ENCODE assay signal across 1 cellular context in genomic region chr3:4979401-4980228, GRCh38.
TF ChIP-seq lines count a peak whose summit lies in the region.

TSS of gene BHLHE40 (plus strand) at chr3:4979437. CDS start at chr3:4979719, 282 bp downstream.

TF ChIP-seq in K562, 482 proteins besides CTCF, POLR2A, EP300 and RAD21 (continued from another document and continues in another):
- TF ChIP-seq, protein P1, sequence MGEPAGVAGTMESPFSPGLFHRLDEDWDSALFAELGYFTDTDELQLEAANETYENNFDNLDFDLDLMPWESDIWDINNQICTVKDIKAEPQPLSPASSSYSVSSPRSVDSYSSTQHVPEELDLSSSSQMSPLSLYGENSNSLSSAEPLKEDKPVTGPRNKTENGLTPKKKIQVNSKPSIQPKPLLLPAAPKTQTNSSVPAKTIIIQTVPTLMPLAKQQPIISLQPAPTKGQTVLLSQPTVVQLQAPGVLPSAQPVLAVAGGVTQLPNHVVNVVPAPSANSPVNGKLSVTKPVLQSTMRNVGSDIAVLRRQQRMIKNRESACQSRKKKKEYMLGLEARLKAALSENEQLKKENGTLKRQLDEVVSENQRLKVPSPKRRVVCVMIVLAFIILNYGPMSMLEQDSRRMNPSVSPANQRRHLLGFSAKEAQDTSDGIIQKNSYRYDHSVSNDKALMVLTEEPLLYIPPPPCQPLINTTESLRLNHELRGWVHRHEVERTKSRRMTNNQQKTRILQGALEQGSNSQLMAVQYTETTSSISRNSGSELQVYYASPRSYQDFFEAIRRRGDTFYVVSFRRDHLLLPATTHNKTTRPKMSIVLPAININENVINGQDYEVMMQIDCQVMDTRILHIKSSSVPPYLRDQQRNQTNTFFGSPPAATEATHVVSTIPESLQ (CRISPR knock-in tag; IDR thresholded peaks at IDR 0.05): peak; percentile 26; the same call in 1 of the 2 replicates
- TF ChIP-seq TBL1XR1 (IDR thresholded peaks at IDR 0.05; ENCODE audit: low read length in 2 of 2) (no peak; a peak in 1 of 4 replicates), ZNF274 (IDR thresholded peaks at IDR 0.05; ENCODE audit: borderline replicate concordance, low read depth, low read length) (no peak), GTF2A2 (tag; IDR thresholded peaks at IDR 0.05) (no peak), HEY1 (CRISPR knock-in tag; IDR thresholded peaks at IDR 0.05; ENCODE audit: borderline replicate concordance) (no peak), NCOA6 (IDR thresholded peaks at IDR 0.05) (no peak), ZNF445 (CRISPR knock-in tag; IDR thresholded peaks at IDR 0.05; ENCODE audit: low read depth) (no peak), BRF2 (IDR thresholded peaks at IDR 0.05; ENCODE audit: borderline replicate concordance, insufficient read depth, insufficient read length) (no peak), ZNF584 (CRISPR knock-in tag; IDR thresholded peaks at IDR 0.05; ENCODE audit: low read depth) (no peak), ZNF253 (CRISPR knock-in tag; conservative IDR thresholded peaks at IDR 0.05) (no peak), CBX8 (IDR thresholded peaks at IDR 0.05; ENCODE audit: borderline replicate concordance, extremely low read depth, low read depth, low read length, poor library complexity, severe bottlenecking) (no peak), CEBPG (CRISPR knock-in tag; IDR thresholded peaks at IDR 0.05) (no peak), CEBPG (tag; conservative IDR thresholded peaks at IDR 0.05 in 1 of 2, IDR thresholded peaks at IDR 0.05 in 1 of 2) (no peak), SIN3B (IDR thresholded peaks at IDR 0.05; ENCODE audit: low read depth) (no peak), CBFA2T3 (IDR thresholded peaks at IDR 0.05) (no peak), TCFL5 (CRISPR knock-in tag; conservative IDR thresholded peaks at IDR 0.05) (no peak), MAFG (tag; conservative IDR thresholded peaks at IDR 0.05) (no peak), SMARCA4 (IDR thresholded peaks at IDR 0.05) (no peak), ZNF766 (CRISPR knock-in tag; conservative IDR thresholded peaks at IDR 0.05) (no peak), SLC30A9 (CRISPR knock-in tag; IDR thresholded peaks at IDR 0.05) (no peak), MEF2D (tag; conservative IDR thresholded peaks at IDR 0.05; ENCODE audit: low read depth) (no peak), ZBTB12 (CRISPR knock-in tag; IDR thresholded peaks at IDR 0.05) (no peak), FOXA1 (IDR thresholded peaks at IDR 0.05; ENCODE audit: borderline replicate concordance) (no peak), EP400 (IDR thresholded peaks at IDR 0.05) (no peak), PTTG1 (tag; IDR thresholded peaks at IDR 0.05; ENCODE audit: low read depth) (no peak), HOXB6 (CRISPR knock-in tag; IDR thresholded peaks at IDR 0.05; ENCODE audit: borderline replicate concordance) (no peak), NR4A1 (CRISPR knock-in tag; IDR thresholded peaks at IDR 0.05) (no peak), NR4A1 (tag; IDR thresholded peaks at IDR 0.05) (no peak), ZNF354B (CRISPR knock-in tag; IDR thresholded peaks at IDR 0.05) (no peak), ZNF79 (CRISPR knock-in tag; IDR thresholded peaks at IDR 0.05; ENCODE audit: low read depth) (no peak), ETS2 (tag; IDR thresholded peaks at IDR 0.05; ENCODE audit: borderline replicate concordance, poor library complexity, severe bottlenecking) (no peak), POLR2G (IDR thresholded peaks at IDR 0.05; ENCODE audit: low read depth, low read length) (peak; percentile 80), ZNF140 (CRISPR knock-in tag; IDR thresholded peaks at IDR 0.05) (no peak), SAP30 (IDR thresholded peaks at IDR 0.05; ENCODE audit: borderline replicate concordance, insufficient read depth, low read depth, low read length, poor library complexity, severe bottlenecking) (peak; percentile 79), WHSC1 (IDR thresholded peaks at IDR 0.05; ENCODE audit: low read length) (no peak), DPF2 (IDR thresholded peaks at IDR 0.05) (no peak), PHB (CRISPR knock-in tag; IDR thresholded peaks at IDR 0.05) (peak; percentile 20; the same call in 1 of the 2 replicates), NCOR1 (IDR thresholded peaks at IDR 0.05) (no peak), ZNF3 (CRISPR knock-in tag; IDR thresholded peaks at IDR 0.05) (no peak), TEAD4 (IDR thresholded peaks at IDR 0.05; ENCODE audit: low read length) (no peak), TEAD4 (CRISPR knock-in tag; IDR thresholded peaks at IDR 0.05; ENCODE audit: borderline replicate concordance) (no peak), ZNF134 (CRISPR knock-in tag; conservative IDR thresholded peaks at IDR 0.05) (no peak), ZNF41 (CRISPR knock-in tag; conservative IDR thresholded peaks at IDR 0.05) (no peak), THAP12 (CRISPR knock-in tag; IDR thresholded peaks at IDR 0.05) (peak; percentile 70; the same call in 1 of the 2 replicates), TSC22D4 (tag; IDR thresholded peaks at IDR 0.05) (no peak), MAZ (CRISPR knock-in tag; conservative IDR thresholded peaks at IDR 0.05 in 1 of 2, IDR thresholded peaks at IDR 0.05 in 1 of 2) (peak in 1 of 2 experiments; percentile 79; a peak in 2 of 4 replicates), POLR3G (IDR thresholded peaks at IDR 0.05; ENCODE audit: extremely low read depth, insufficient read length, insufficient replicate concordance) (no peak), FOXJ2 (tag; IDR thresholded peaks at IDR 0.05) (no peak), NFIX (CRISPR knock-in tag; IDR thresholded peaks at IDR 0.05; ENCODE audit: low read depth) (no peak), ZNF165 (CRISPR knock-in tag; IDR thresholded peaks at IDR 0.05; ENCODE audit: borderline replicate concordance) (no peak), ZHX1 (conservative IDR thresholded peaks at IDR 0.05; ENCODE audit: low read length) (no peak), MECOM (CRISPR knock-in tag; IDR thresholded peaks at IDR 0.05) (no peak), ZNF830 (CRISPR knock-in tag; IDR thresholded peaks at IDR 0.05) (peak; percentile 93; the same call in 1 of the 2 replicates), FOXA3 (CRISPR knock-in tag; conservative IDR thresholded peaks at IDR 0.05 in 1 of 2, IDR thresholded peaks at IDR 0.05 in 1 of 2) (0 out of 4 replicates have a peak, but pooled peaks of 1 of the 2 experiments have one; percentile 18), HDAC3 (IDR thresholded peaks at IDR 0.05; ENCODE audit: borderline replicate concordance, partially characterized antibody) (no peak), ERF (CRISPR knock-in tag; IDR thresholded peaks at IDR 0.05) (0 out of 2 replicates have a peak, but pooled peaks have one; percentile 82), CCNT2 (IDR thresholded peaks at IDR 0.05; ENCODE audit: borderline replicate concordance, extremely low read depth, insufficient read length, low read depth, low read length) (peak; percentile 66), BCOR (IDR thresholded peaks at IDR 0.05) (no peak; the same call in 1 of the 2 replicates), EZH2 (IDR thresholded peaks at IDR 0.05; ENCODE audit: borderline replicate concordance, low read depth, low read length) (no peak), NCOA2 (IDR thresholded peaks at IDR 0.05; ENCODE audit: partially characterized antibody in 2 of 2) (no peak), SRSF1 (IDR thresholded peaks at IDR 0.05; ENCODE audit: low read depth, low read length) (no peak), ZBTB7A (IDR thresholded peaks at IDR 0.05; ENCODE audit: borderline replicate concordance, control insufficient read depth, low read depth, low read length) (no peak), SMAD4 (CRISPR knock-in tag; conservative IDR thresholded peaks at IDR 0.05) (peak; percentile 76), TOE1 (IDR thresholded peaks at IDR 0.05; ENCODE audit: borderline replicate concordance) (no peak), TOE1 (CRISPR knock-in tag; IDR thresholded peaks at IDR 0.05; ENCODE audit: borderline replicate concordance, low read depth) (no peak), RAD51 (IDR thresholded peaks at IDR 0.05; ENCODE audit: borderline replicate concordance, low read depth) (no peak)
- TF ChIP-seq, protein P2, sequence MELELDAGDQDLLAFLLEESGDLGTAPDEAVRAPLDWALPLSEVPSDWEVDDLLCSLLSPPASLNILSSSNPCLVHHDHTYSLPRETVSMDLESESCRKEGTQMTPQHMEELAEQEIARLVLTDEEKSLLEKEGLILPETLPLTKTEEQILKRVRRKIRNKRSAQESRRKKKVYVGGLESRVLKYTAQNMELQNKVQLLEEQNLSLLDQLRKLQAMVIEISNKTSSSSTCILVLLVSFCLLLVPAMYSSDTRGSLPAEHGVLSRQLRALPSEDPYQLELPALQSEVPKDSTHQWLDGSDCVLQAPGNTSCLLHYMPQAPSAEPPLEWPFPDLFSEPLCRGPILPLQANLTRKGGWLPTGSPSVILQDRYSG (tag; conservative IDR thresholded peaks at IDR 0.05; ENCODE audit: low read depth): no peak
- TF ChIP-seq, protein P3, sequence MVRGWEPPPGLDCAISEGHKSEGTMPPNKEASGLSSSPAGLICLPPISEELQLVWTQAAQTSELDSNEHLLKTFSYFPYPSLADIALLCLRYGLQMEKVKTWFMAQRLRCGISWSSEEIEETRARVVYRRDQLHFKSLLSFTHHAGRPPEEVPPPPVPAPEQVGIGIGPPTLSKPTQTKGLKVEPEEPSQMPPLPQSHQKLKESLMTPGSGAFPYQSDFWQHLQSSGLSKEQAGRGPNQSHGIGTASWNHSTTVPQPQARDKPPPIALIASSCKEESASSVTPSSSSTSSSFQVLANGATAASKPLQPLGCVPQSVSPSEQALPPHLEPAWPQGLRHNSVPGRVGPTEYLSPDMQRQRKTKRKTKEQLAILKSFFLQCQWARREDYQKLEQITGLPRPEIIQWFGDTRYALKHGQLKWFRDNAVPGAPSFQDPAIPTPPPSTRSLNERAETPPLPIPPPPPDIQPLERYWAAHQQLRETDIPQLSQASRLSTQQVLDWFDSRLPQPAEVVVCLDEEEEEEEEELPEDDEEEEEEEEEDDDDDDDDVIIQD (CRISPR knock-in tag; IDR thresholded peaks at IDR 0.05): no peak
- TF ChIP-seq, protein P4, sequence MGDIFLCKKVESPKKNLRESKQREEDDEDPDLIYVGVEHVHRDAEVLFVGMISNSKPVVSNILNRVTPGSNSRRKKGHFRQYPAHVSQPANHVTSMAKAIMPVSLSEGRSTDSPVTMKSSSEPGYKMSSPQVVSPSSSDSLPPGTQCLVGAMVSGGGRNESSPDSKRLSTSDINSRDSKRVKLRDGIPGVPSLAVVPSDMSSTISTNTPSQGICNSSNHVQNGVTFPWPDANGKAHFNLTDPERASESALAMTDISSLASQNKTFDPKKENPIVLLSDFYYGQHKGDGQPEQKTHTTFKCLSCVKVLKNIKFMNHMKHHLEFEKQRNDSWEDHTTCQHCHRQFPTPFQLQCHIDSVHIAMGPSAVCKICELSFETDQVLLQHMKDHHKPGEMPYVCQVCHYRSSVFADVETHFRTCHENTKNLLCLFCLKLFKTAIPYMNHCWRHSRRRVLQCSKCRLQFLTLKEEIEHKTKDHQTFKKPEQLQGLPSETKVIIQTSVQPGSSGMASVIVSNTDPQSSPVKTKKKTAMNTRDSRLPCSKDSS (IDR thresholded peaks at IDR 0.05; ENCODE audit: low read depth, partially characterized antibody): no peak
